In genomic region chr19:53389591-53390377, GRCh38 we compare ENCODE assay signal across 21 cellular contexts. TPM values are rescaled to one million over a fixed set of nuclear protein-coding genes. Genes with fewer than 3 reads are reported as not detected.
A peak's percentile ranks its signal among the peaks of the same experiment; 100 is the strongest.
DNase-seq lines count a peak whose midpoint lies in the region; ATAC-seq and TF ChIP-seq lines count a peak whose summit lies in the region.
"Had no signal": no experiment of that assay in that cellular context is flagged by ENCODE, and none has a peak within 500 bp of the region (broad histone marks: within the 10 kb centered on the region; RNA-seq: fewer than 3 reads in every experiment).

No MANE protein-coding gene starts in this region.

- POLR2A ChIA-PET in PC-3 (lab: Charles Lee; ENCODE audit: unreplicated experiment) = interaction anchor here (0.9 kb wide), 1 partner anchor 23 kb away, joined by 4 read pairs; no protein-coding TSS in a partner anchor

- CTCF ChIA-PET in PC-3 (lab: Charles Lee) = no interaction called here

- no peak overlapping the region for H2AFZ ChIP-seq in PC-3 (ENCODE audit: low read length)

- H3K36me3 ChIP-seq in H7 (replicated peaks; ENCODE audit: control insufficient read depth, insufficient read depth, low read length) (peaks cover 9% of the 10 kb centered on the region), PC-3 (ENCODE audit: low read depth, low read length) (peaks cover 21% of the 10 kb centered on the region), iPS-15b (ENCODE audit: control insufficient read depth, insufficient read depth, low read length) (peaks cover 6% of the 10 kb centered on the region)
- H3K36me3 ChIP-seq: breast epithelium, HAP-1 had no signal

- no peaks in the 10 kb centered on the region for H3K27me3 ChIP-seq in H7 (ENCODE audit: control insufficient read depth, insufficient read depth, low read length)
- no peaks in the 10 kb centered on the region for H3K27me3 ChIP-seq in PC-3 (ENCODE audit: low read length)
- H3K27me3 ChIP-seq in iPS-15b (ENCODE audit: control insufficient read depth, insufficient read depth, low read length) = no peaks in the 10 kb centered on the region
- H3K27me3 ChIP-seq: breast epithelium had no signal

- H3F3A ChIP-seq in PC-3 (ENCODE audit: low read length, unreplicated experiment) = no peaks in the 10 kb centered on the region

- DNase-seq in H7 (peak; percentile 89), PC-3 (no peak), retina (peak; percentile 53), SW 1271 (lab: John Stamatoyannopoulos, UW) (no peak), NCI-H2196 (lab: John Stamatoyannopoulos, UW; ENCODE audit: unreplicated experiment) (no peak), DMS53 treated with DMSO at 0.1 percent for 48 hours (lab: John Stamatoyannopoulos, UW; ENCODE audit: unreplicated experiment) (no peak)
- DNase-seq: activated B cell treated with CpG ODN at 0.5 μM for 24 hours; activated naive CD8-positive, alpha-beta T cell treated with anti-CD3 and anti-CD28 coated beads, Interleukin-2, amount 10 ng/mL, durations not matched to agents 7 days and 5 days; activated T-cell treated with anti-CD3 and anti-CD28 coated beads, Interleukin-2, amount 50 U/mL, for 72 hours; dermis blood vessel endothelial cell; erythroblast; Kasumi-1; midbrain; NCI-H1417 treated with DMSO at 0.1 percent for 48 hours; occipital lobe; Right ventricle myocardium superior; stimulated activated CD4-positive, alpha-beta T cell treated with anti-CD3 and anti-CD28 coated beads, Interleukin-4, amount 100 ng/mL, for 24 hours; T-helper 17 cell had no signal

- intact Hi-C loops in PC-3 (cut with micrococcal nuclease) = loop anchor here (10.0 kb wide), 1 partner anchor 195 kb away; the partner anchor contains the start of gene ZNF665

- no peaks in the 10 kb centered on the region for H4K20me1 ChIP-seq in PC-3 (ENCODE audit: low read length)

- H3K4me1 ChIP-seq in PC-3 (ENCODE audit: insufficient read depth, low read length) = peaks cover 26% of the 10 kb centered on the region
- H3K4me1 ChIP-seq in iPS-15b (ENCODE audit: control insufficient read depth, insufficient read depth, low read length) = peaks cover 2% of the 10 kb centered on the region
- H3K4me1 ChIP-seq: breast epithelium, HAP-1 had no signal

- H3K27ac ChIP-seq in PC-3 (ENCODE audit: low read length) = peak overlapping the region; percentile 52
- H3K27ac ChIP-seq: breast epithelium had no signal

- BruUV-seq in PC-3 (replicated peaks; lab: Mats Ljungman, UMichigan) = no TSS peak

- H3K9ac ChIP-seq in PC-3 (ENCODE audit: low read length) = no peak overlapping the region
- no peak overlapping the region for H3K9ac ChIP-seq in iPS-15b (ENCODE audit: low read depth, low read length)

- no peak for TF ChIP-seq CTCF in PC-3 (conservative IDR thresholded peaks at IDR 0.05; ENCODE audit: low read depth, low read length)

- no peaks in the 10 kb centered on the region for H3K79me2 ChIP-seq in PC-3 (ENCODE audit: low read length)

- no peak for ATAC-seq in PC-3
- ATAC-seq: activated T-cell treated with anti-CD3 and anti-CD28 coated beads, Interleukin-2, amount 50 U/mL, for 72 hours; T-helper 17 cell had no signal

- H3K4me3 ChIP-seq in H7 (ENCODE audit: insufficient read depth, low read depth, low read length) = peak overlapping the region; percentile 14; the same call in 1 of the 2 replicates
- H3K4me3 ChIP-seq in PC-3 (ENCODE audit: low read length) = no peak overlapping the region
- H3K4me3 ChIP-seq in iPS-15b (ENCODE audit: low read depth, low read length) = peak overlapping the region; percentile 55
- H3K4me3 ChIP-seq: HAP-1 had no signal

- H3K9me3 ChIP-seq in PC-3 (ENCODE audit: low read length) = peaks cover 13% of the 10 kb centered on the region
- H3K9me3 ChIP-seq in iPS-15b (ENCODE audit: control insufficient read depth, insufficient read depth, low read length) = no peaks in the 10 kb centered on the region
- H3K9me3 ChIP-seq: HAP-1 had no signal

- peak overlapping the region; percentile 26 for H3K4me2 ChIP-seq in PC-3 (ENCODE audit: low read length)

- H3K9me2 ChIP-seq in PC-3 (replicated peaks; ENCODE audit: low read length) = no peaks in the 10 kb centered on the region

RNA-seq across cellular contexts. Expression of gene ZNF765, which starts 5.2 kb away (rescaled TPM):
- 12.4 and 14.4 TPM in 2 replicates for total RNA-seq in H7 (2014; rRNA removed; shearing (Covaris generic))
- 9.6 and 11.4 TPM in 2 replicates for total RNA-seq in PC-3 (2014; rRNA removed)

RNA-seq across cellular contexts. Expression of gene ZNF525, which starts 24.3 kb away (rescaled TPM):
- total RNA-seq in H7 (2014; rRNA removed; shearing (Covaris generic)) = 11.3 and 23.6 TPM in 2 replicates
- total RNA-seq in PC-3 (2014; rRNA removed) = 13.1 and 25.6 TPM in 2 replicates

RNA-seq across cellular contexts. Expression of gene ZNF761, which starts 42.0 kb away (rescaled TPM):
- 29.7 and 44.9 TPM in 2 replicates for total RNA-seq in H7 (2014; rRNA removed; shearing (Covaris generic))
- 15.8 and 16.5 TPM in 2 replicates for total RNA-seq in PC-3 (2014; rRNA removed)

RNA-seq across cellular contexts. Expression of gene ZNF845, which starts 56.2 kb away (rescaled TPM):
- 9.9 and 17.1 TPM in 2 replicates for total RNA-seq in H7 (2014; rRNA removed; shearing (Covaris generic))
- total RNA-seq in PC-3 (2014; rRNA removed) = 4.4 and 6.6 TPM in 2 replicates

Comparison
In these comparisons a context has a peak if more than half of its experiments do, and no peak if none do; other contexts are left out.
1. DNase-seq: peak in H7 (single experiment) and retina (single experiment); none in PC-3 (single experiment), SW 1271 (0 of 2), NCI-H2196 (single experiment) and DMS53 treated with DMSO at 0.1 percent for 48 hours (single experiment).